In the genomic region with DNA sequence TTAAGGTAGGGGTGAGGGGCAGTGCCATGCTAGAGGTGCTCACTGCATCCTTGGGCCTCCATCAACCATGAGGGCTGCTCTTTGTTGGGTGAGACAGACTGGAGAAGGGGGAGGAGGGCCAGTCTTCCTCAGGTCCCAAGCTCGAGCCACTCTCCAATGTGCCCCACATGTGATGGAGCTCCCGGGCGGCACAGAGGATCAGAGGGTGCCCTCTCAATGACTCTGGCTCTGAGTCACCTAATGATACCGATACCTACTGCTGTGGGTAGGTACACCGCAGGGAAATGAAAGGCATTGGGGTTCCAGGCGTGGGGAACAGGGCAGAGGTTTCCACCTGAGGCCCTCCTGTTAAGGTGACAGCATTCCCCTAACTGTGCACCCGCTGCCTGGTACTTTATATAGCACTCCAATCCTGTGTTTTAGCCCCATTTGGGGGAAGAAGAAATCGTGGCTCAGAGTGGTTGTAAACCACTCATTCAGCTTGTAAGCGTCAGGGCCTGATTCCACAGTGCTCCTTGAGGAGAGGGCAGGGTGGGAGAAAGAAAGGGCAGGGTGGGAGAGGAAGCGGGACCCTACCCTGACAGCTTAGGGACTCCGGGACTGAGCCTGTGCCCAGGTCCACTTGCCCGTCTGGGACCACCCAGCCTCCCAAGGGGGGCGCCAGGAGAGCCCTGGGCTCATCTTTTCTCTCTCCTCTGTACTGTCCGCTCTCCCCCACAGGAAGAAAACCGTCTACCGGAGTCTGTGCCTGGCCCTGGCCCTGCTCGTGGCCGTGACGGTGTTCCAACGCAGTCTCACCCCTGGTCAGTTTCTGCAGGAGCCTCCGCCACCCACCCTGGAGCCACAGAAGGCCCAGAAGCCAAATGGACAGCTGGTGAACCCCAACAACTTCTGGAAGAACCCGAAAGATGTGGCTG, we compare ENCODE assay signal across 2 cellular contexts.
TF ChIP-seq lines count a peak whose summit lies in the region.

No MANE protein-coding gene starts in this region.

TF ChIP-seq in HCT116, 20 proteins besides CTCF, POLR2A, EP300 and RAD21:
- TF ChIP-seq EGR1 (IDR thresholded peaks at IDR 0.05; ENCODE audit: low read depth) (no peak), YY1 (IDR thresholded peaks at IDR 0.05; ENCODE audit: extremely low read depth, insufficient replicate concordance, low read depth, low read length) (no peak), SP1 (IDR thresholded peaks at IDR 0.05; ENCODE audit: low read depth) (no peak), ZNF274 (IDR thresholded peaks at IDR 0.05; ENCODE audit: low read depth, low read length) (no peak), ZFX (IDR thresholded peaks at IDR 0.05) (no peak), POLR2AphosphoS5 (IDR thresholded peaks at IDR 0.05; ENCODE audit: low read depth, low read length) (no peak), SRF (IDR thresholded peaks at IDR 0.05; ENCODE audit: low read depth) (no peak), TCF7L2 (IDR thresholded peaks at IDR 0.05; ENCODE audit: borderline replicate concordance, extremely low read depth, insufficient read depth, insufficient read length) (no peak), FOSL1 (IDR thresholded peaks at IDR 0.05; ENCODE audit: low read depth) (no peak; the same call in 1 of the 2 replicates)
- TF ChIP-seq, protein P1, sequence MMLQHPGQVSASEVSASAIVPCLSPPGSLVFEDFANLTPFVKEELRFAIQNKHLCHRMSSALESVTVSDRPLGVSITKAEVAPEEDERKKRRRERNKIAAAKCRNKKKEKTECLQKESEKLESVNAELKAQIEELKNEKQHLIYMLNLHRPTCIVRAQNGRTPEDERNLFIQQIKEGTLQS (IDR thresholded peaks at IDR 0.05): no peak
- TF ChIP-seq, protein P2, sequence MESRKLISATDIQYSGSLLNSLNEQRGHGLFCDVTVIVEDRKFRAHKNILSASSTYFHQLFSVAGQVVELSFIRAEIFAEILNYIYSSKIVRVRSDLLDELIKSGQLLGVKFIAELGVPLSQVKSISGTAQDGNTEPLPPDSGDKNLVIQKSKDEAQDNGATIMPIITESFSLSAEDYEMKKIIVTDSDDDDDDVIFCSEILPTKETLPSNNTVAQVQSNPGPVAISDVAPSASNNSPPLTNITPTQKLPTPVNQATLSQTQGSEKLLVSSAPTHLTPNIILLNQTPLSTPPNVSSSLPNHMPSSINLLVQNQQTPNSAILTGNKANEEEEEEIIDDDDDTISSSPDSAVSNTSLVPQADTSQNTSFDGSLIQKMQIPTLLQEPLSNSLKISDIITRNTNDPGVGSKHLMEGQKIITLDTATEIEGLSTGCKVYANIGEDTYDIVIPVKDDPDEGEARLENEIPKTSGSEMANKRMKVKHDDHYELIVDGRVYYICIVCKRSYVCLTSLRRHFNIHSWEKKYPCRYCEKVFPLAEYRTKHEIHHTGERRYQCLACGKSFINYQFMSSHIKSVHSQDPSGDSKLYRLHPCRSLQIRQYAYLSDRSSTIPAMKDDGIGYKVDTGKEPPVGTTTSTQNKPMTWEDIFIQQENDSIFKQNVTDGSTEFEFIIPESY (IDR thresholded peaks at IDR 0.05; ENCODE audit: extremely low read depth, insufficient replicate concordance, low read length): no peak
TF ChIP-seq in HCT116: peak in this region for 0.

TF ChIP-seq in GM12878, 131 proteins besides CTCF, POLR2A, EP300 and RAD21:
- TF ChIP-seq IRF4 (IDR thresholded peaks at IDR 0.05; ENCODE audit: low read depth, low read length) (peak; percentile 57; the same call in 1 of the 2 replicates), IKZF2 (IDR thresholded peaks at IDR 0.05) (peak; percentile 22 to 42; a peak in 2 of 4 replicates), GABPA (IDR thresholded peaks at IDR 0.05; ENCODE audit: low read depth) (no peak), RUNX3 (IDR thresholded peaks at IDR 0.05; ENCODE audit: low read length) (peak; percentile 55), BHLHE40 (IDR thresholded peaks at IDR 0.05; ENCODE audit: borderline replicate concordance in 1 of 2, low read depth in 2 of 2, low read length in 1 of 2) (0 out of 4 replicates have a peak, but pooled peaks of 1 of the 2 experiments have one; percentile 6)
